In genomic region chr9:124270504-124271335, GRCh38 we compare ENCODE assay signal across 16 cellular contexts. TPM values are rescaled to one million over a fixed set of nuclear protein-coding genes. Genes with fewer than 3 reads are reported as not detected.
DNase-seq lines count a peak whose midpoint lies in the region; FAIRE-seq and TF ChIP-seq lines count a peak whose summit lies in the region.
"Had no signal": no experiment of that assay in that cellular context is flagged by ENCODE, and none has a peak within 500 bp of the region (broad histone marks: within the 10 kb centered on the region; RNA-seq: fewer than 3 reads in every experiment).

No MANE protein-coding gene starts in this region.

- TF ChIP-seq POLR2A in endothelial cell of umbilical vein (IDR thresholded peaks at IDR 0.05; ENCODE audit: low read depth, low read length) (no peak), transverse colon (IDR thresholded peaks at IDR 0.05) (no peak)

- H3K4me3 ChIP-seq in endothelial cell of umbilical vein (replicated peaks in 1 of 3; ENCODE audit: insufficient read depth in 1 of 3, low read depth in 1 of 3, low read length in 3 of 3) (no peak overlapping the region), transverse colon (no peak overlapping the region)
- H3K4me3 ChIP-seq: SJSA1 had no signal

- CTCF ChIA-PET in endothelial cell of umbilical vein (lab: Charles Lee): interaction anchor here (1.0 to 1.2 kb wide), 4 partner anchors 9 to 144 kb away, joined by 3 to 5 read pairs (median 4); no protein-coding TSS in a partner anchor
- CTCF ChIA-PET in activated CD4-positive, alpha-beta memory T cell treated with anti-CD3 and anti-CD28 coated beads for 36 hours (lab: Charles Lee): no interaction called here

- peaks cover 0 to 3% of the 10 kb centered on the region in 2 experiments for H3K36me3 ChIP-seq in endothelial cell of umbilical vein (ENCODE audit: control insufficient read depth in 2 of 2, extremely low read depth in 1 of 2, insufficient read depth in 2 of 2, low read length in 2 of 2)
- H3K36me3 ChIP-seq in transverse colon: no peaks in the 10 kb centered on the region

- no peak for TF ChIP-seq EP300 in transverse colon (IDR thresholded peaks at IDR 0.05; ENCODE audit: low read depth)

- POLR2A ChIA-PET in endothelial cell of umbilical vein (lab: Charles Lee): no interaction called here
- POLR2A ChIA-PET in activated CD4-positive, alpha-beta memory T cell treated with anti-CD3 and anti-CD28 coated beads for 36 hours (lab: Charles Lee): no interaction called here

- H3K4me1 ChIP-seq in endothelial cell of umbilical vein (ENCODE audit: control insufficient read depth, extremely low read depth, insufficient read depth, low read length) (peaks cover 49% of the 10 kb centered on the region), transverse colon (peaks cover 50 to 73% (median 65%) of the 10 kb centered on the region in 4 donors)

- no peak overlapping the region for H2AFZ ChIP-seq in endothelial cell of umbilical vein (ENCODE audit: low read depth, low read length)

- peak overlapping the region; percentile 34 for H3K27ac ChIP-seq in endothelial cell of umbilical vein (ENCODE audit: insufficient read depth, low read depth, low read length)
- peak overlapping the region; percentile 66 to 80 (median 74) for H3K27ac ChIP-seq in transverse colon
- H3K27ac ChIP-seq: SJSA1 had no signal

- no peaks in the 10 kb centered on the region for H3K9me3 Mint-ChIP-seq in activated CD4-positive, alpha-beta memory T cell treated with anti-CD3 and anti-CD28 coated beads for 36 hours
- H3K9me3 Mint-ChIP-seq: activated CD8-positive, alpha-beta T cell treated with anti-CD3 and anti-CD28 coated beads for 36 hours; activated naive CD8-positive, alpha-beta T cell treated with anti-CD3 and anti-CD28 coated beads, Interleukin-2, amount 50 U/mL, for 24 hours; HFFc6 had no signal

- H3K4me1 Mint-ChIP-seq in activated CD4-positive, alpha-beta memory T cell treated with anti-CD3 and anti-CD28 coated beads for 36 hours (ENCODE audit: low read depth): peaks cover 15% of the 10 kb centered on the region

- H3K4me3 Mint-ChIP-seq in activated CD4-positive, alpha-beta memory T cell treated with anti-CD3 and anti-CD28 coated beads for 36 hours: no peak overlapping the region
- H3K4me3 Mint-ChIP-seq: activated CD8-positive, alpha-beta T cell treated with anti-CD3 and anti-CD28 coated beads for 36 hours; activated naive CD8-positive, alpha-beta T cell treated with anti-CD3 and anti-CD28 coated beads, Interleukin-2, amount 50 U/mL, for 24 hours; HFFc6 had no signal

- H3K27me3 Mint-ChIP-seq in activated CD4-positive, alpha-beta memory T cell treated with anti-CD3 and anti-CD28 coated beads for 36 hours: no peaks in the 10 kb centered on the region

- H3K9me1 ChIP-seq in endothelial cell of umbilical vein (replicated peaks; ENCODE audit: control insufficient read depth, extremely low read depth, insufficient read depth, low read length): no peaks in the 10 kb centered on the region

- no peaks in the 10 kb centered on the region for H3K9me3 ChIP-seq in endothelial cell of umbilical vein (replicated peaks; ENCODE audit: control insufficient read depth, insufficient read depth, low read length)
- no peaks in the 10 kb centered on the region for H3K9me3 ChIP-seq in transverse colon
- H3K9me3 ChIP-seq: SJSA1 had no signal

- WGBS in transverse colon (ENCODE audit: low coverage in 1 of 2), 2 donors: 36 to 40% methylated on average over 3 to 12 of the region's 14 CpGs

- peak; percentile 36 for DNase-seq in NCI-H2107 treated with DMSO at 0.1 percent for 48 hours (lab: John Stamatoyannopoulos, UW; ENCODE audit: unreplicated experiment)
- no peak for DNase-seq in NCI-H2107 (lab: John Stamatoyannopoulos, UW)
- DNase-seq in endothelial cell of umbilical vein (ENCODE audit: low read depth, low spot score): peak; percentile 49
- peak; percentile 85 for DNase-seq in myocyte (ENCODE audit: low read depth)
- DNase-seq in transverse colon: peak; percentile 82
- no peak for DNase-seq in activated CD4-positive, alpha-beta memory T cell treated with anti-CD3 and anti-CD28 coated beads for 36 hours
- DNase-seq in AG20443 (ENCODE audit: low spot score): no peak
- no peak for DNase-seq in posterior cingulate gyrus
- DNase-seq: activated CD8-positive, alpha-beta T cell treated with anti-CD3 and anti-CD28 coated beads for 36 hours; activated naive CD8-positive, alpha-beta T cell treated with anti-CD3 and anti-CD28 coated beads, Interleukin-2, amount 50 U/mL, for 24 hours; HFFc6; NCI-H1930; stimulated activated naive CD8-positive, alpha-beta T cell treated with anti-CD3 and anti-CD28 coated beads, Interleukin-15, Interleukin-2, amounts not matched to agents 100 U/mL and 50 U/mL, for 24 hours had no signal

- no peak for TF ChIP-seq CTCF in endothelial cell of umbilical vein (IDR thresholded peaks at IDR 0.05; ENCODE audit: extremely low read depth in 1 of 2, insufficient read depth in 1 of 2, low read depth in 1 of 2, low read length in 2 of 2)
- no peak for TF ChIP-seq CTCF in transverse colon (IDR thresholded peaks at IDR 0.05)

- dilution Hi-C loops in endothelial cell of umbilical vein (cut with MboI; ENCODE audit: extremely low pct_ligation_motif_present, low sequenced_read_pairs): no loop called here

- H3K36me3 Mint-ChIP-seq in activated CD4-positive, alpha-beta memory T cell treated with anti-CD3 and anti-CD28 coated beads for 36 hours: no peaks in the 10 kb centered on the region

- no TSS peak for BruUV-seq in endothelial cell of umbilical vein (replicated peaks; lab: Mats Ljungman, UMichigan)

- intact Hi-C loops in endothelial cell of umbilical vein (cut with micrococcal nuclease) (loop anchor here (1.0 kb wide), 1 partner anchor 9 kb away; no protein-coding TSS in a partner anchor), transverse colon (cut with DNase I; ENCODE audit: low total_unique reads) (no loop called here), posterior cingulate gyrus (cut with DNase I) (no loop called here)
- intact Hi-C loops in activated CD4-positive, alpha-beta memory T cell treated with anti-CD3 and anti-CD28 coated beads for 36 hours (cut with micrococcal nuclease): no loop called here

- H4K20me1 ChIP-seq in endothelial cell of umbilical vein (replicated peaks; ENCODE audit: control insufficient read depth, extremely low read depth, insufficient read depth, low read length): no peaks in the 10 kb centered on the region

- in situ Hi-C loops in transverse colon (cut with MboI; ENCODE audit: low pct_ligation_motif_present in 1 of 4, low pct_unique_long_range_greater_than_20kb in 1 of 4, low sequenced_read_pairs in 3 of 4): no loop called here

- H3K27me3 ChIP-seq in endothelial cell of umbilical vein (ENCODE audit: control insufficient read depth in 2 of 2, insufficient read depth in 2 of 2, low read length in 2 of 2) (no peaks in the 10 kb centered on the region), transverse colon (no peaks in the 10 kb centered on the region)
- H3K27me3 ChIP-seq: SJSA1 had no signal

- no peak overlapping the region for H3K9ac ChIP-seq in endothelial cell of umbilical vein (replicated peaks; ENCODE audit: extremely low read depth, insufficient read depth, low read length)

- peak; percentile 74 for FAIRE-seq in endothelial cell of umbilical vein (lab: Jason Lieb, UNC)
- FAIRE-seq: A204.1, endometrium had no signal

- H3K4me2 ChIP-seq in endothelial cell of umbilical vein (ENCODE audit: insufficient read depth, low read length): no peak overlapping the region

- peaks cover 95% of the 10 kb centered on the region for H3K79me2 ChIP-seq in endothelial cell of umbilical vein (ENCODE audit: control insufficient read depth, insufficient read depth, low read length)

- H3K27ac Mint-ChIP-seq in activated CD4-positive, alpha-beta memory T cell treated with anti-CD3 and anti-CD28 coated beads for 36 hours: no peak overlapping the region
- H3K27ac Mint-ChIP-seq: activated CD8-positive, alpha-beta T cell treated with anti-CD3 and anti-CD28 coated beads for 36 hours; activated naive CD8-positive, alpha-beta T cell treated with anti-CD3 and anti-CD28 coated beads, Interleukin-2, amount 50 U/mL, for 24 hours; HFFc6 had no signal

TF ChIP-seq in endothelial cell of umbilical vein, 7 proteins besides CTCF, POLR2A, EP300 and RAD21:
- TF ChIP-seq GATA2 (IDR thresholded peaks at IDR 0.05; ENCODE audit: insufficient read depth, insufficient read length, low read depth, low read length) (no peak), MAX (IDR thresholded peaks at IDR 0.05; ENCODE audit: insufficient read depth, insufficient read length) (peak; percentile 59), POLR2AphosphoS5 (IDR thresholded peaks at IDR 0.05; ENCODE audit: insufficient read depth, low read depth, low read length) (peak; percentile 52), FOS (IDR thresholded peaks at IDR 0.05; ENCODE audit: borderline replicate concordance, insufficient read depth, low read length) (no peak), JUN (IDR thresholded peaks at IDR 0.05; ENCODE audit: borderline replicate concordance, insufficient read depth, insufficient read length, low read depth) (no peak), EZH2 (IDR thresholded peaks at IDR 0.05; ENCODE audit: borderline replicate concordance, low read depth, low read length, severe bottlenecking) (no peak), MYC (IDR thresholded peaks at IDR 0.05; ENCODE audit: low read depth, low read length) (no peak)

RNA-seq across cellular contexts. Expression of gene NEK6, which starts 13.0 kb away (rescaled TPM):
- total RNA-seq in endothelial cell of umbilical vein: 65.9 and 67.1 TPM in 2 replicates
- 64.3 and 96.1 TPM in 2 replicates for polyA plus RNA-seq in endothelial cell of umbilical vein
- 77.1 and 88.2 TPM in 2 replicates for polyA plus RNA-seq in endothelial cell of umbilical vein (2011; cell fraction: cytosol; rRNA removed)
- 79.5 and 84.6 TPM in 2 replicates for polyA plus RNA-seq in endothelial cell of umbilical vein (2011; cell fraction: nucleus; rRNA removed)
- 62.6 and 78.9 TPM in 2 replicates for polyA plus RNA-seq in endothelial cell of umbilical vein (2012)
- polyA minus RNA-seq in endothelial cell of umbilical vein: 111 and 153 TPM in 2 replicates
- polyA minus RNA-seq in endothelial cell of umbilical vein (2011; cell fraction: cytosol; rRNA and poly(A)+ RNA removed): 5.1 TPM
- 48.7 and 63.7 TPM in 2 replicates for polyA minus RNA-seq in endothelial cell of umbilical vein (2011; cell fraction: nucleus; rRNA and poly(A)+ RNA removed)
- 65.6 and 84.7 TPM in 2 replicates for total RNA-seq in myocyte
- polyA plus RNA-seq in myocyte (2012): 124 TPM
- total RNA-seq in transverse colon: 10 to 100 TPM; 12.3 to 31.1 (median 21.6) TPM
- total RNA-seq in activated CD4-positive, alpha-beta memory T cell treated with anti-CD3 and anti-CD28 coated beads for 36 hours: 10 to 100 TPM; 16.1 to 18.8 TPM

Comparison
In these comparisons a context has a peak if more than half of its experiments do, and no peak if none do; other contexts are left out.
1. DNase-seq: peak in NCI-H2107 treated with DMSO at 0.1 percent for 48 hours (single experiment), endothelial cell of umbilical vein (single experiment), myocyte (single experiment) and transverse colon (single experiment); none in NCI-H2107 (single experiment), activated CD4-positive, alpha-beta memory T cell treated with anti-CD3 and anti-CD28 coated beads for 36 hours (single experiment), AG20443 (single experiment) and posterior cingulate gyrus (0 of 10).